Comparison of ENCODE assay signal across 8 cellular contexts in the genomic region with DNA sequence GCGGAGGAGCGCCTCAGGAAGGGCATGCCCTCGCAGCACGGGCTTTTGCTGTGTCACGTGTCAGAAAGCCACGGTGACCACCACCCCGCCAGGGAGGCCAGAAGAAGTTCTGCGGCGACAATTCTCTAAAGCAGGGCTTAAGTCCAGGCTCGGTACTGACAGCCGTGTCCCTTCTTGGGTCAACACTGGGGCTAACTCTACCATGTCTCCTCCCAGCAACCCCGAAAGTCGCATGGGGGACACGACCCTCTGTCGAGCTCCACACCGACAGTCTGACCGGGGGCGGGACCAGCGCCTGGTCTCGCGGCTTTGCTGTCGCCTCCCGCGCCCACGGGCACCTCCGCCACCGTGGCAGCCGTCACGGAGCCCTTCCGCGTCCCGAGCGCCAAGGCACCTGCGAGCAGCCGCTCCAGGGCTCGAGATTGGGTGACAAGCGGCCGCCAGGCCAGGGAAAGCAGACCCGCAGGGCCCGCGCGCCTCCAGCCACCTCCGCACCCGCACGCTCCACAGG. TPM values are rescaled to one million over a fixed set of nuclear protein-coding genes. Genes with fewer than 3 reads are reported as not detected.
DNase-seq lines count a peak whose midpoint lies in the region; ATAC-seq, FAIRE-seq and TF ChIP-seq lines count a peak whose summit lies in the region.

No MANE protein-coding gene starts in this region.

- H3K4me2 ChIP-seq in mammary epithelial cell (ENCODE audit: insufficient read depth, low read depth, low read length) = peak overlapping the region; percentile 96

- H3K36me3 ChIP-seq in mammary epithelial cell (ENCODE audit: insufficient read depth, low read length) (no peaks in the 10 kb centered on the region), kidney (ENCODE audit: control insufficient read depth in 1 of 2, insufficient read depth in 2 of 2, low read length in 2 of 2) (no peaks in the 10 kb centered on the region)

- TF ChIP-seq CTCF in C4-2B (conservative IDR thresholded peaks at IDR 0.05) (no peak), mammary epithelial cell (conservative IDR thresholded peaks at IDR 0.05 in 1 of 2, IDR thresholded peaks at IDR 0.05 in 1 of 2; ENCODE audit: extremely low read depth in 1 of 2, insufficient read depth in 1 of 2, low read depth in 1 of 2, low read length in 2 of 2) (no peak), kidney (IDR thresholded peaks at IDR 0.05; ENCODE audit: borderline replicate concordance, extremely low read depth, insufficient read depth) (no peak)

- FAIRE-seq in kidney (lab: Jason Lieb, UNC) = no peak

- peaks cover 59% of the 10 kb centered on the region for H3K79me2 ChIP-seq in mammary epithelial cell (ENCODE audit: insufficient read depth, low read length)

- intact Hi-C loops in mammary epithelial cell (cut with micrococcal nuclease) = loop anchor here (1.0 to 5.0 kb wide), 3 partner anchors 47 to 631 kb away; a partner anchor contains a TSS
- intact Hi-C loops in kidney (cut with DNase I) = no loop called here

- ATAC-seq in HG03342 (IDR thresholded peaks at IDR 0.05; ENCODE audit: unreplicated experiment) (peak; percentile 15), SK-N-SH treated with all-trans-retinoic acid at 6 μM for 48 hours (peak; percentile 53), HG03520 (IDR thresholded peaks at IDR 0.05; ENCODE audit: unreplicated experiment) (no peak)

- CTCF ChIA-PET in mammary epithelial cell (lab: Charles Lee; ENCODE audit: low non-redundant PET) = no interaction called here

- peaks cover 18% of the 10 kb centered on the region for H3K4me1 ChIP-seq in mammary epithelial cell (ENCODE audit: insufficient read depth, low read length)
- H3K4me1 ChIP-seq in kidney (ENCODE audit: control insufficient read depth in 1 of 2, insufficient read depth in 1 of 2, low read depth in 1 of 2, low read length in 2 of 2) = peaks cover 4 to 10% of the 10 kb centered on the region in 2 donors

- no peaks in the 10 kb centered on the region for H3K27me3 ChIP-seq in mammary epithelial cell (ENCODE audit: insufficient read depth, low read length)

- dilution Hi-C loops in mammary epithelial cell (cut with HindIII; ENCODE audit: low sequenced_read_pairs) = no loop called here

- TSS peak; percentile 24 for BruUV-seq in mammary epithelial cell (replicated peaks; lab: Mats Ljungman, UMichigan)

- H3K27ac ChIP-seq in C4-2B (peak overlapping the region; percentile 100), mammary epithelial cell (ENCODE audit: insufficient read depth, low read depth, low read length) (peak overlapping the region; percentile 83), kidney (ENCODE audit: low read depth in 2 of 2, low read length in 2 of 2) (peak overlapping the region; percentile 95)

- H3K4me3 ChIP-seq in mammary epithelial cell (replicated peaks in 1 of 3; ENCODE audit: insufficient read depth in 1 of 3, low read depth in 2 of 3, low read length in 3 of 3) = peak overlapping the region; percentile 53 to 94 (median 87)
- H3K4me3 ChIP-seq in kidney (ENCODE audit: low read length in 2 of 2) = peak overlapping the region; percentile 77 to 91

- H2AFZ ChIP-seq in mammary epithelial cell (ENCODE audit: low read depth, low read length) = peak overlapping the region; percentile 94

- no peaks in the 10 kb centered on the region for H4K20me1 ChIP-seq in mammary epithelial cell (ENCODE audit: insufficient read depth, low read length)

- H3K9me3 ChIP-seq in mammary epithelial cell (replicated peaks; ENCODE audit: insufficient read depth, low read length) = no peaks in the 10 kb centered on the region
- H3K9me3 ChIP-seq in kidney (ENCODE audit: control insufficient read depth in 1 of 2, low read length in 2 of 2) = no peaks in the 10 kb centered on the region

- H3K9ac ChIP-seq in mammary epithelial cell (ENCODE audit: insufficient read depth, low read length) (peak overlapping the region; percentile 93), kidney (ENCODE audit: low read length in 2 of 2) (peak overlapping the region; percentile 63 to 94)

- DNase-seq in GM19238 (ENCODE audit: insufficient read length, low spot score) (peak; percentile 7), mammary epithelial cell (peak; percentile 26), kidney (peak; percentile 80)
- DNase-seq in stimulated activated CD4-positive, alpha-beta T cell treated with anti-CD3 and anti-CD28 coated beads, Interleukin-1b, Interleukin-23, amount 100 ng/mL, for 48 hours = peak; percentile 35

- in situ Hi-C loops in mammary epithelial cell (cut with MboI; ENCODE audit: low sequenced_read_pairs in 2 of 2) = loop anchor here in 1 of 2 donors (5.0 kb wide), 1 partner anchor 74 kb away; a partner anchor contains a TSS

- WGBS in mammary epithelial cell (ENCODE audit: low coverage, missing lambda C conversion rate) = under 1% methylated on average over 29 of the region's 45 CpGs

TF ChIP-seq in SK-N-SH treated with all-trans-retinoic acid at 6 μM for 48 hours, 23 proteins besides CTCF, POLR2A, EP300 and RAD21:
- TF ChIP-seq ARNTL (CRISPR knock-in tag; IDR thresholded peaks at IDR 0.05; ENCODE audit: borderline replicate concordance, low read depth) = 0 out of 2 replicates have a peak, but pooled peaks have one; percentile 30
- no peak for TF ChIP-seq OSR1 (CRISPR knock-in tag; IDR thresholded peaks at IDR 0.05)
- TF ChIP-seq ZNF8 (CRISPR knock-in tag; IDR thresholded peaks at IDR 0.05) = no peak

RNA-seq across cellular contexts. Expression of a gene that starts 0.5 kb away (rescaled TPM):
- total RNA-seq in mammary epithelial cell (1 to 10 TPM; 7.5 TPM), kidney (5.1 TPM)
- polyA plus RNA-seq in mammary epithelial cell (4.2 TPM), kidney (ENCODE audit: insufficient read depth, low read depth, low replicate concordance) (3.4 TPM)
- 4.4 TPM for polyA minus RNA-seq in mammary epithelial cell

RNA-seq across cellular contexts. Expression of a gene that starts 37.9 kb away (rescaled TPM):
- 1 to 10 TPM; 6.8 to 7.7 TPM for total RNA-seq in mammary epithelial cell
- 2.1 TPM for polyA plus RNA-seq in mammary epithelial cell
- 3.9 TPM for polyA minus RNA-seq in mammary epithelial cell
- total RNA-seq in kidney = 25.2 TPM
- 23.4 TPM for polyA plus RNA-seq in kidney (ENCODE audit: insufficient read depth, low read depth, low replicate concordance)

Comparison
In these comparisons a context has a peak if more than half of its experiments do, and no peak if none do; other contexts are left out.
1. DNase-seq: peak in every context shown above with its lines; median percentile 80 in kidney; 35 in stimulated activated CD4-positive, alpha-beta T cell treated with anti-CD3 and anti-CD28 coated beads, Interleukin-1b, Interleukin-23, amount 100 ng/mL, for 48 hours; 26 in mammary epithelial cell; 7 in GM19238.